In genomic region chr7:3757059-3757458, GRCh38 we compare ENCODE assay signal across 1 cellular context.
TF ChIP-seq lines count a peak whose summit lies in the region.

No MANE protein-coding gene starts in this region.

TF ChIP-seq in WTC11, 78 proteins besides CTCF, POLR2A, EP300 and RAD21 (continued from another document):
- TF ChIP-seq TP53 (CRISPR knock-in tag; IDR thresholded peaks at IDR 0.05) = no peak
- TF ChIP-seq EMX1 (CRISPR knock-in tag; IDR thresholded peaks at IDR 0.05) = no peak
- TF ChIP-seq MXD4 (CRISPR knock-in tag; IDR thresholded peaks at IDR 0.05; ENCODE audit: borderline replicate concordance) = no peak
- TF ChIP-seq, protein P1, sequence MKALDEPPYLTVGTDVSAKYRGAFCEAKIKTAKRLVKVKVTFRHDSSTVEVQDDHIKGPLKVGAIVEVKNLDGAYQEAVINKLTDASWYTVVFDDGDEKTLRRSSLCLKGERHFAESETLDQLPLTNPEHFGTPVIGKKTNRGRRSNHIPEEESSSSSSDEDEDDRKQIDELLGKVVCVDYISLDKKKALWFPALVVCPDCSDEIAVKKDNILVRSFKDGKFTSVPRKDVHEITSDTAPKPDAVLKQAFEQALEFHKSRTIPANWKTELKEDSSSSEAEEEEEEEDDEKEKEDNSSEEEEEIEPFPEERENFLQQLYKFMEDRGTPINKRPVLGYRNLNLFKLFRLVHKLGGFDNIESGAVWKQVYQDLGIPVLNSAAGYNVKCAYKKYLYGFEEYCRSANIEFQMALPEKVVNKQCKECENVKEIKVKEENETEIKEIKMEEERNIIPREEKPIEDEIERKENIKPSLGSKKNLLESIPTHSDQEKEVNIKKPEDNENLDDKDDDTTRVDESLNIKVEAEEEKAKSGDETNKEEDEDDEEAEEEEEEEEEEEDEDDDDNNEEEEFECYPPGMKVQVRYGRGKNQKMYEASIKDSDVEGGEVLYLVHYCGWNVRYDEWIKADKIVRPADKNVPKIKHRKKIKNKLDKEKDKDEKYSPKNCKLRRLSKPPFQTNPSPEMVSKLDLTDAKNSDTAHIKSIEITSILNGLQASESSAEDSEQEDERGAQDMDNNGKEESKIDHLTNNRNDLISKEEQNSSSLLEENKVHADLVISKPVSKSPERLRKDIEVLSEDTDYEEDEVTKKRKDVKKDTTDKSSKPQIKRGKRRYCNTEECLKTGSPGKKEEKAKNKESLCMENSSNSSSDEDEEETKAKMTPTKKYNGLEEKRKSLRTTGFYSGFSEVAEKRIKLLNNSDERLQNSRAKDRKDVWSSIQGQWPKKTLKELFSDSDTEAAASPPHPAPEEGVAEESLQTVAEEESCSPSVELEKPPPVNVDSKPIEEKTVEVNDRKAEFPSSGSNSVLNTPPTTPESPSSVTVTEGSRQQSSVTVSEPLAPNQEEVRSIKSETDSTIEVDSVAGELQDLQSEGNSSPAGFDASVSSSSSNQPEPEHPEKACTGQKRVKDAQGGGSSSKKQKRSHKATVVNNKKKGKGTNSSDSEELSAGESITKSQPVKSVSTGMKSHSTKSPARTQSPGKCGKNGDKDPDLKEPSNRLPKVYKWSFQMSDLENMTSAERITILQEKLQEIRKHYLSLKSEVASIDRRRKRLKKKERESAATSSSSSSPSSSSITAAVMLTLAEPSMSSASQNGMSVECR (CRISPR knock-in tag; IDR thresholded peaks at IDR 0.05; ENCODE audit: borderline replicate concordance) = no peak
- no peak for TF ChIP-seq IRF2 (CRISPR knock-in tag; IDR thresholded peaks at IDR 0.05; ENCODE audit: borderline replicate concordance, low read depth)
- no peak for TF ChIP-seq ZNF416 (CRISPR knock-in tag; IDR thresholded peaks at IDR 0.05)
